16 cellular contexts compared by ENCODE assay signal in genomic region chr13:102907016-102907756, GRCh38.
DNase-seq lines count a peak whose midpoint lies in the region; ATAC-seq, FAIRE-seq and TF ChIP-seq lines count a peak whose summit lies in the region.
"Had no signal": no experiment of that assay in that cellular context is flagged by ENCODE, and none has a peak within 500 bp of the region (broad histone marks: within the 10 kb centered on the region; RNA-seq: fewer than 3 reads in every experiment).

No MANE protein-coding gene starts in this region.

- H3K79me2 ChIP-seq in HepG2 (ENCODE audit: insufficient read depth, low read length) = no peaks in the 10 kb centered on the region

- H3K36me3 ChIP-seq in liver (ENCODE audit: control insufficient read depth in 4 of 4, insufficient read depth in 3 of 4, low read depth in 1 of 4, low read length in 3 of 4) (no peaks in the 10 kb centered on the region), HepG2 (replicated peaks in 1 of 2; ENCODE audit: control insufficient read depth in 1 of 2, insufficient read depth in 2 of 2, low read length in 2 of 2) (no peaks in the 10 kb centered on the region), testis (ENCODE audit: low read depth, missing control alignments) (no peaks in the 10 kb centered on the region), left lung (no peaks in the 10 kb centered on the region)
- H3K36me3 ChIP-seq: MG63, upper lobe of right lung had no signal

- 71% methylated on average over 2 of the region's 2 CpGs for WGBS in liver
- WGBS in HepG2 (ENCODE audit: low lambda C conversion rate) = 2% methylated on average over 2 of the region's 2 CpGs
- WGBS in testis, 2 donors = 36 to 43% methylated on average over 2 of the region's 2 CpGs

- in situ Hi-C loops in HepG2 (cut with HindIII; ENCODE audit: extremely low pct_ligation_motif_present, low pct_unique_long_range_greater_than_20kb) = loop anchor here (25.0 kb wide), 1 partner anchor 230 kb away; no protein-coding TSS in a partner anchor

- H3K4me2 ChIP-seq in HepG2 (ENCODE audit: low read depth, low read length) = no peak overlapping the region
- H3K4me2 ChIP-seq: A549 had no signal

- H3K4me1 ChIP-seq in liver (ENCODE audit: control insufficient read depth in 4 of 4, insufficient read depth in 4 of 4, low read length in 3 of 4) (peaks cover 6 to 18% (median 11%) of the 10 kb centered on the region in 4 donors), HepG2 (ENCODE audit: insufficient read depth, low read length) (peaks cover 22% of the 10 kb centered on the region), testis (no peaks in the 10 kb centered on the region), left lung (no peaks in the 10 kb centered on the region)
- H3K4me1 ChIP-seq: A549, upper lobe of right lung had no signal

- CTCF ChIA-PET in HepG2 (lab: Yijun Ruan, JAX; ENCODE audit: low intra/inter-chr PET ratio, low total read pairs) = no interaction called here

- TF ChIP-seq POLR2A in HepG2 (IDR thresholded peaks at IDR 0.05; ENCODE audit: insufficient read depth in 1 of 2, low read depth in 2 of 2, low read length in 2 of 2) = no peak
- TF ChIP-seq POLR2A in testis (IDR thresholded peaks at IDR 0.05) = no peak

- no peaks in the 10 kb centered on the region for H3K9me3 ChIP-seq in liver (ENCODE audit: control insufficient read depth in 4 of 4, low read length in 3 of 4)
- no peaks in the 10 kb centered on the region for H3K9me3 ChIP-seq in HepG2 (ENCODE audit: low read length)
- no peaks in the 10 kb centered on the region for H3K9me3 ChIP-seq in testis
- no peaks in the 10 kb centered on the region for H3K9me3 ChIP-seq in left lung
- H3K9me3 ChIP-seq: A549, MG63, upper lobe of right lung had no signal

- TF ChIP-seq RAD21 in liver (IDR thresholded peaks at IDR 0.05) (no peak), HepG2 (CRISPR knock-in tag; IDR thresholded peaks at IDR 0.05) (no peak)

- no peak for TF ChIP-seq CTCF in liver (IDR thresholded peaks at IDR 0.05; ENCODE audit: low read depth, low read length, missing input control)
- no peak for TF ChIP-seq CTCF in HepG2 (CRISPR knock-in tag; IDR thresholded peaks at IDR 0.05)
- no peak for TF ChIP-seq CTCF in testis (IDR thresholded peaks at IDR 0.05)
- TF ChIP-seq CTCF in left lung (IDR thresholded peaks at IDR 0.05) = no peak

- TF ChIP-seq EP300 in HepG2 (IDR thresholded peaks at IDR 0.05; ENCODE audit: low read depth in 2 of 2, low read length in 2 of 2) = no peak
- no peak for TF ChIP-seq EP300 in HepG2 (CRISPR knock-in tag; IDR thresholded peaks at IDR 0.05; ENCODE audit: borderline replicate concordance)

- POLR2A ChIA-PET in HepG2 (lab: Yijun Ruan, JAX) = no interaction called here

- no peak for FAIRE-seq in HepG2 (lab: Jason Lieb, UNC)
- FAIRE-seq: A549, colon had no signal

- H3K27ac ChIP-seq in liver (ENCODE audit: low read depth in 1 of 2, low read length in 2 of 2) = peak overlapping the region; percentile 61 to 66
- no peak overlapping the region for H3K27ac ChIP-seq in HepG2 (ENCODE audit: extremely low read length, insufficient read depth, low read length)
- H3K27ac ChIP-seq in testis = no peak overlapping the region
- no peak overlapping the region for H3K27ac ChIP-seq in left lung
- H3K27ac ChIP-seq: A549, upper lobe of right lung, VCaP had no signal

- DNase-seq in HepG2 (ENCODE audit: low spot score) = no peak
- no peak for DNase-seq in testis
- DNase-seq in left lung = no peak
- DNase-seq in nucleus accumbens (lab: John Stamatoyannopoulos, UW) = no peak
- DNase-seq in activated CD4-positive, alpha-beta T cell treated with anti-CD3 and anti-CD28 coated beads for 4 hours = no peak
- DNase-seq: activated naive CD8-positive, alpha-beta T cell treated with anti-CD3 and anti-CD28 coated beads, Interleukin-2, amount 50 U/mL, for 24 hours; Calu3; MG63; stimulated activated CD4-positive, alpha-beta T cell treated with anti-CD3 and anti-CD28 coated beads, Interleukin-15, amount 100 ng/mL, for 24 hours; upper lobe of right lung had no signal

- no peaks in the 10 kb centered on the region for H4K20me1 ChIP-seq in HepG2 (ENCODE audit: insufficient read depth, low read length)

- ATAC-seq in HepG2 = no peak
- ATAC-seq in HG02642 (IDR thresholded peaks at IDR 0.05; ENCODE audit: poor library complexity, unreplicated experiment) = peak; percentile 65
- ATAC-seq in HG03442 (IDR thresholded peaks at IDR 0.05; ENCODE audit: unreplicated experiment) = peak; percentile 77
- ATAC-seq in left lung = no peak
- ATAC-seq: A549; activated naive CD8-positive, alpha-beta T cell treated with anti-CD3 and anti-CD28 coated beads, Interleukin-2, amount 50 U/mL, for 24 hours; upper lobe of right lung had no signal

- no peak overlapping the region for H2AFZ ChIP-seq in HepG2 (ENCODE audit: low read length)

- H3K4me3 ChIP-seq in liver (ENCODE audit: low read depth in 1 of 3, low read length in 3 of 3) (no peak overlapping the region), HepG2 (replicated peaks in 1 of 3; ENCODE audit: insufficient read depth in 1 of 3, low read depth in 2 of 3, low read length in 3 of 3) (no peak overlapping the region), testis (no peak overlapping the region), left lung (no peak overlapping the region)
- H3K4me3 ChIP-seq: A549, MG63, upper lobe of right lung had no signal

- H3K27me3 ChIP-seq in liver (ENCODE audit: control insufficient read depth in 4 of 4, insufficient read depth in 4 of 4, low read length in 3 of 4) (no peaks in the 10 kb centered on the region), HepG2 (ENCODE audit: control insufficient read depth in 1 of 2, insufficient read depth in 2 of 2, low read length in 2 of 2) (no peaks in the 10 kb centered on the region), testis (no peaks in the 10 kb centered on the region), left lung (no peaks in the 10 kb centered on the region)
- H3K27me3 ChIP-seq: upper lobe of right lung had no signal

- BruUV-seq in HepG2 (replicated peaks; lab: Mats Ljungman, UMichigan) = no TSS peak

- intact Hi-C loops in HepG2 (cut with micrococcal nuclease; ENCODE audit: unreplicated experiment) = no loop called here
- intact Hi-C loops in testis (cut with DNase I; ENCODE audit: low total_unique reads) = no loop called here
- intact Hi-C loops in left lung (cut with DNase I) = no loop called here

- H3K9ac ChIP-seq in liver (ENCODE audit: low read depth in 1 of 2, low read length in 2 of 2) (no peak overlapping the region), HepG2 (ENCODE audit: insufficient read depth, low read depth, low read length) (no peak overlapping the region)

TF ChIP-seq in liver, 16 proteins besides CTCF, POLR2A, EP300 and RAD21 (continues in another document):
- TF ChIP-seq ZBTB33 (IDR thresholded peaks at IDR 0.05) = no peak
- no peak for TF ChIP-seq FOXA1 (IDR thresholded peaks at IDR 0.05)
- no peak for TF ChIP-seq ATF3 (IDR thresholded peaks at IDR 0.05)
- no peak for TF ChIP-seq HNF4A (conservative IDR thresholded peaks at IDR 0.05)
- no peak for TF ChIP-seq NR2F2 (IDR thresholded peaks at IDR 0.05)
- TF ChIP-seq HNF4G (IDR thresholded peaks at IDR 0.05) = no peak

TF ChIP-seq in HepG2, 621 proteins besides CTCF, POLR2A, EP300 and RAD21 (continues in another document):
- TF ChIP-seq KLF15 (CRISPR knock-in tag; IDR thresholded peaks at IDR 0.05; ENCODE audit: borderline replicate concordance) (no peak), GATAD2A (CRISPR knock-in tag; IDR thresholded peaks at IDR 0.05) (no peak), ZNF10 (CRISPR knock-in tag; IDR thresholded peaks at IDR 0.05; ENCODE audit: borderline replicate concordance, low read depth) (no peak), ARID5B (CRISPR knock-in tag; IDR thresholded peaks at IDR 0.05) (no peak)

Comparison
In these comparisons a context has a peak if more than half of its experiments do, and no peak if none do; other contexts are left out.
1. H3K27ac ChIP-seq: peak in liver (2 of 2); none in HepG2 (single experiment), testis (0 of 2) and left lung (0 of 2).
2. ATAC-seq: peak in HG02642 (single experiment) and HG03442 (single experiment); none in HepG2 (single experiment) and left lung (single experiment).